ENCODE assay signal across 15 cellular contexts in genomic region chr4:170698334-170698733, GRCh38.
A peak's percentile ranks its signal among the peaks of the same experiment; 100 is the strongest.
DNase-seq lines count a peak whose midpoint lies in the region; ATAC-seq and TF ChIP-seq lines count a peak whose summit lies in the region.
"Had no signal": no experiment of that assay in that cellular context is flagged by ENCODE, and none has a peak within 500 bp of the region (broad histone marks: within the 10 kb centered on the region; RNA-seq: fewer than 3 reads in every experiment).

No MANE protein-coding gene starts in this region.

- H3K27me3 ChIP-seq in thoracic aorta (replicated peaks; ENCODE audit: insufficient read depth) (no peaks in the 10 kb centered on the region), body of pancreas (no peaks in the 10 kb centered on the region)
- H3K27me3 ChIP-seq: heart right ventricle, neural progenitor cell, transverse colon had no signal

- WGBS in body of pancreas, 2 donors: 21 to 24% methylated on average over 1 of the region's 1 CpG

- TF ChIP-seq CTCF in thoracic aorta (IDR thresholded peaks at IDR 0.05) (no peak), body of pancreas (IDR thresholded peaks at IDR 0.05) (no peak)

- H3K4me3 ChIP-seq in thoracic aorta: peak overlapping the region; percentile 6
- H3K4me3 ChIP-seq in body of pancreas: no peak overlapping the region
- H3K4me3 ChIP-seq: heart right ventricle, neural progenitor cell, skin epidermis, transverse colon had no signal

- no peak for TF ChIP-seq POLR2A in body of pancreas (IDR thresholded peaks at IDR 0.05)

- no peaks in the 10 kb centered on the region for H3K36me3 ChIP-seq in thoracic aorta
- H3K36me3 ChIP-seq in body of pancreas (replicated peaks in 1 of 2; ENCODE audit: insufficient read depth in 1 of 2, low read depth in 2 of 2): no peaks in the 10 kb centered on the region
- H3K36me3 ChIP-seq: heart right ventricle, neural progenitor cell, transverse colon had no signal

- ATAC-seq in HG02623 (IDR thresholded peaks at IDR 0.05; ENCODE audit: unreplicated experiment) (peak; percentile 63), HG03280 (IDR thresholded peaks at IDR 0.05; ENCODE audit: unreplicated experiment) (peak; percentile 57), thoracic aorta (ENCODE audit: insufficient number of reproducible peaks, low FRiP score, low read depth) (no peak), body of pancreas (no peak)
- ATAC-seq: heart right ventricle had no signal

- H3K27ac ChIP-seq in thoracic aorta (peak overlapping the region in 1 of 2 donors; percentile 25), body of pancreas (no peak overlapping the region)
- H3K27ac ChIP-seq: 22Rv1, heart right ventricle, neural progenitor cell, skin epidermis, transverse colon had no signal

- H3K9me3 ChIP-seq in thoracic aorta: no peaks in the 10 kb centered on the region
- no peaks in the 10 kb centered on the region for H3K9me3 ChIP-seq in body of pancreas
- H3K9me3 ChIP-seq: heart right ventricle, transverse colon had no signal

- DNase-seq in SIG-M5 treated with dmso at 0.1 percent for 504 hours (lab: John Stamatoyannopoulos, UW; ENCODE audit: unreplicated experiment) (peak; percentile 13), SIG-M5 (lab: John Stamatoyannopoulos, UW) (no peak), thoracic aorta (ENCODE audit: low spot score) (no peak), DMS79 treated with DMSO at 0.1 percent for 48 hours (lab: John Stamatoyannopoulos, UW) (no peak), body of pancreas (no peak)
- DNase-seq in activated effector memory CD4-positive, alpha-beta T cell treated with Interleukin-2 at 50 U/mL for 16 hours: no peak
- DNase-seq: activated CD4-positive, alpha-beta T cell treated with anti-CD3 and anti-CD28 coated beads for 1 hour; heart right ventricle; KG1; transverse colon had no signal

- H3K4me1 ChIP-seq in thoracic aorta (ENCODE audit: control insufficient read depth in 1 of 2, low read depth in 2 of 2) (peaks cover 3 to 13% of the 10 kb centered on the region in 2 donors), body of pancreas (peaks cover 8% of the 10 kb centered on the region)
- H3K4me1 ChIP-seq: heart right ventricle, transverse colon had no signal

- intact Hi-C loops in body of pancreas (cut with DNase I): no loop called here

Comparison
In these comparisons a context has a peak if more than half of its experiments do, and no peak if none do; other contexts are left out.
1. ATAC-seq: peak in HG02623 (single experiment) and HG03280 (single experiment); none in thoracic aorta (single experiment) and body of pancreas (single experiment).